In genomic region chr19:10565028-10565566, GRCh38 we compare ENCODE assay signal across 8 cellular contexts. TPM values are rescaled to one million over a fixed set of nuclear protein-coding genes. Genes with fewer than 3 reads are reported as not detected.
DNase-seq lines count a peak whose midpoint lies in the region; ATAC-seq and TF ChIP-seq lines count a peak whose summit lies in the region.

No MANE protein-coding gene starts in this region.

- ATAC-seq in esophagus mucosa (peak; percentile 8), aorta (ENCODE audit: low FRiP score) (no peak), GM18520 (IDR thresholded peaks at IDR 0.05; ENCODE audit: unreplicated experiment) (no peak)

- H3K4me1 ChIP-seq in aorta (ENCODE audit: control insufficient read depth in 1 of 2, insufficient read depth in 2 of 2, low read length in 2 of 2) = no peaks in the 10 kb centered on the region

- no peak for TF ChIP-seq CTCF in nephron progenitor cell (IDR thresholded peaks at IDR 0.05)

- H3K4me3 Mint-ChIP-seq in nephron progenitor cell = peak overlapping the region; percentile 94

- WGBS in aorta, 2 donors = 26 to 27% methylated on average over 9 to 10 of the region's 10 CpGs

- H3K27ac Mint-ChIP-seq in nephron progenitor cell = peak overlapping the region; percentile 78

- peaks cover 14% of the 10 kb centered on the region for H3K36me3 Mint-ChIP-seq in nephron progenitor cell (ENCODE audit: low read depth)

- no peaks in the 10 kb centered on the region for H3K36me3 ChIP-seq in aorta (ENCODE audit: control insufficient read depth in 1 of 2, insufficient read depth in 2 of 2, low read length in 1 of 2)

- peaks cover 18% of the 10 kb centered on the region for H3K27me3 Mint-ChIP-seq in nephron progenitor cell (ENCODE audit: low read depth, poor library complexity)

- H3K9me3 ChIP-seq in aorta (ENCODE audit: control insufficient read depth, low read length) = no peaks in the 10 kb centered on the region

- H3K4me1 Mint-ChIP-seq in nephron progenitor cell = peaks cover 46% of the 10 kb centered on the region

- no peaks in the 10 kb centered on the region for H3K9me3 Mint-ChIP-seq in nephron progenitor cell

- no peaks in the 10 kb centered on the region for H3K27me3 ChIP-seq in aorta (ENCODE audit: control insufficient read depth in 1 of 2, insufficient read depth in 2 of 2, low read length in 1 of 2)

- intact Hi-C loops in aorta (cut with DNase I) = loop anchor here in 1 of 2 donors (5.0 kb wide), 2 partner anchors 63 to 88 kb away; partner anchors contain the start of gene KEAP1

- peak overlapping the region; percentile 51 to 59 for H3K4me3 ChIP-seq in aorta (ENCODE audit: low read length in 2 of 2)

- H3K27ac ChIP-seq in aorta (ENCODE audit: low read depth in 1 of 2, low read length in 2 of 2) = peak overlapping the region in 1 of 2 donors; percentile 38

- DNase-seq in NCI-H524 (lab: John Stamatoyannopoulos, UW) (peak; percentile 66 to 81), NCI-H524 treated with DMSO at 0.1 percent for 48 hours (lab: John Stamatoyannopoulos, UW) (no peak), NCI-H2171 treated with DMSO at 0.1 percent for 48 hours (lab: John Stamatoyannopoulos, UW) (peak; percentile 76), activated T-cell treated with anti-CD3 and anti-CD28 coated beads for 4 hours (peak; percentile 36), nephron progenitor cell (peak; percentile 48), aorta (no peak)

RNA-seq across cellular contexts. Expression of gene KRI1, which starts 0.7 kb away (rescaled TPM):
- total RNA-seq in esophagus mucosa (22.5 TPM), aorta (10 to 100 TPM; 15.8 to 18.9 TPM)
- 10 to 100 TPM in 1 of 2 donors, 1 to 10 TPM in 1; 6.4 to 41.0 TPM for polyA plus RNA-seq in aorta

RNA-seq across cellular contexts. Expression of gene CDKN2D, which starts 3.7 kb away (rescaled TPM):
- total RNA-seq in esophagus mucosa (8.4 TPM), aorta (10 to 100 TPM; 11.8 to 19.2 TPM)
- polyA plus RNA-seq in aorta = 10 to 100 TPM; 17.9 to 23.0 TPM

RNA-seq across cellular contexts. Expression of gene ATG4D, which starts 21.4 kb away (rescaled TPM):
- total RNA-seq in esophagus mucosa = 42.2 TPM
- 10 to 100 TPM; 14.0 to 17.2 TPM for total RNA-seq in aorta
- 10 to 100 TPM; 17.7 to 42.6 TPM for polyA plus RNA-seq in aorta

RNA-seq across cellular contexts. Expression of gene AP1M2, which starts 22.0 kb away (rescaled TPM):
- total RNA-seq in esophagus mucosa (61.5 TPM), aorta (not detected)
- polyA plus RNA-seq in aorta = 10 to 100 TPM in 1 of 2 donors, under 1 TPM in 1; 0.05 to 15.0 TPM

RNA-seq across cellular contexts. Expression of gene S1PR5, which starts 47.9 kb away (rescaled TPM):
- 7.9 TPM for total RNA-seq in esophagus mucosa
- under 1 TPM; 0.39 to 0.99 TPM for total RNA-seq in aorta
- 1 to 10 TPM; 1.3 to 1.6 TPM for polyA plus RNA-seq in aorta

Comparison
In these comparisons a context has a peak if more than half of its experiments do, and no peak if none do; other contexts are left out.
1. DNase-seq: peak in NCI-H524 (2 of 2), NCI-H2171 treated with DMSO at 0.1 percent for 48 hours (single experiment), activated T-cell treated with anti-CD3 and anti-CD28 coated beads for 4 hours (single experiment) and nephron progenitor cell (single experiment); none in NCI-H524 treated with DMSO at 0.1 percent for 48 hours (single experiment) and aorta (0 of 2).